In genomic region chr4:16011173-16011572, GRCh38 we compare ENCODE assay signal across 25 cellular contexts. TPM values are rescaled to one million over a fixed set of nuclear protein-coding genes. Genes with fewer than 3 reads are reported as not detected.
"Had no signal": no experiment of that assay in that cellular context is flagged by ENCODE, and none has a peak within 500 bp of the region (broad histone marks: within the 10 kb centered on the region; RNA-seq: fewer than 3 reads in every experiment).

No MANE protein-coding gene starts in this region.

- H3K4me3 Mint-ChIP-seq: IgD-negative memory B cell had no signal

- DNase-seq: Kasumi-1, MM.1S, NCI-H1092 treated with DMSO at 0.1 percent for 48 hours, NCI-H1436, NCI-H187, NCI-H2029, NCI-H2081 treated with DMSO at 0.1 percent for 48 hours, NCI-H2171, NCI-H226, NCI-H446, NCI-H510A, NCI-H524 treated with DMSO at 0.1 percent for 48 hours, NCI-H69, NCI-H774, Right ventricle myocardium superior, RPMI8226, SIG-M5, SW 1271 had no signal

- H3K36me3 ChIP-seq: SJSA1 had no signal

- H3K9me3 Mint-ChIP-seq: IgD-negative memory B cell had no signal

- H3K36me3 Mint-ChIP-seq: IgD-negative memory B cell had no signal

- H3K27ac Mint-ChIP-seq: IgD-negative memory B cell had no signal

- H3K4me1 ChIP-seq: SJSA1 had no signal

- ATAC-seq: K562 had no signal

- H3K4me2 ChIP-seq: KMS-11 had no signal

- H3K4me1 Mint-ChIP-seq: IgD-negative memory B cell had no signal

- H3K4me3 ChIP-seq: K562, SJSA1, SK-N-MC had no signal

- H3K9ac ChIP-seq: KMS-11 had no signal

- H3K9me3 ChIP-seq: SJSA1 had no signal

- H3K27ac ChIP-seq: KMS-11, SJSA1, SK-N-MC had no signal

- H3K27me3 ChIP-seq: SJSA1 had no signal

RNA-seq across cellular contexts. Expression of gene FGFBP2, which starts 48.2 kb away (rescaled TPM):
- total RNA-seq: HT1080, K562, M059J, SJSA1 had no signal
- polyA plus RNA-seq: K562 had no signal
